7 cellular contexts compared by ENCODE assay signal in the genomic region with DNA sequence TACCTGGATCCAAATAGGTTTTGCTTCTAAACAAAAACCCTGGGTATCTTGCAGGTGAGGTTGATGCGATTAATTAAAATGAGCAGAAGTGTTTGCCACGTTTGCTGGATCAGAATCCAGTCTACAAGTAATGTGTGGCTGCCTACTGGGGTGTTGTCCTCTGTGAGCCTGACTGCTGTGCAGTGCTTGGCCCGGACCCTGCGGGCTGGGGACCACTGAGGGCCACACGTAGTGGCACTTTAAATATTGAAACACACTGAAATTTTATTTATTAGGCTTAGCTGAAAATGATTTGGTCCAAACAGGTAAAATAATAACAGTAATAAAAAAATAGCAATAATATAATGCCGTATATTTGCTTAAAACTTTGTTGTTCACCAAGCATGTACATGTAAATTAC.
"Had no signal": no experiment of that assay in that cellular context is flagged by ENCODE, and none has a peak within 500 bp of the region (broad histone marks: within the 10 kb centered on the region; RNA-seq: fewer than 3 reads in every experiment).

No MANE protein-coding gene starts in this region.

- H3K9ac ChIP-seq: KMS-11 had no signal

- FAIRE-seq: HepG2, HTR-8/SVneo, K562 had no signal

- H3K4me3 ChIP-seq: K562 had no signal

- DNase-seq: KBM-7, KG1 had no signal

- ATAC-seq: HepG2, K562 had no signal

- H3K4me2 ChIP-seq: KMS-11 had no signal

- H3K27ac ChIP-seq: HL-60, KMS-11 had no signal
